9 cellular contexts compared by ENCODE assay signal in genomic region chr1:212091438-212092121, GRCh38.
"Had no signal": no experiment of that assay in that cellular context is flagged by ENCODE, and none has a peak within 500 bp of the region (broad histone marks: within the 10 kb centered on the region; RNA-seq: fewer than 3 reads in every experiment).

No MANE protein-coding gene starts in this region.

- H3K4me1 ChIP-seq: HAP-1 had no signal

- DNase-seq: H7, Kasumi-1, KG1 had no signal

- H3K4me3 ChIP-seq: GM23338, HAP-1 had no signal

- H3K27ac ChIP-seq: HL-60 had no signal

- H3K4me2 ChIP-seq: GM23338 had no signal

- ATAC-seq: GM23338, HCT116 had no signal

- H2AFZ ChIP-seq: GM23338 had no signal

- H3K9me3 ChIP-seq: HAP-1 had no signal

- FAIRE-seq: H1, HTR-8/SVneo had no signal
